In genomic region chr10:73218466-73219191, GRCh38 we compare ENCODE assay signal across 8 cellular contexts. TPM values are rescaled to one million over a fixed set of nuclear protein-coding genes. Genes with fewer than 3 reads are reported as not detected.
DNase-seq lines count a peak whose midpoint lies in the region; ATAC-seq, FAIRE-seq and TF ChIP-seq lines count a peak whose summit lies in the region.
"Had no signal": no experiment of that assay in that cellular context is flagged by ENCODE, and none has a peak within 500 bp of the region (broad histone marks: within the 10 kb centered on the region; RNA-seq: fewer than 3 reads in every experiment).

No MANE protein-coding gene starts in this region.

- intact Hi-C loops in K562 (cut with micrococcal nuclease): loop anchor here (5.0 kb wide), 1 partner anchor 51 kb away; the partner anchor contains the start of genes ECD and FAM149B1

- no peaks in the 10 kb centered on the region for H3K27me3 ChIP-seq in K562 (ENCODE audit: control insufficient read depth in 2 of 2, insufficient read depth in 2 of 2, low read length in 2 of 2)

- no peaks in the 10 kb centered on the region for H3K9me3 ChIP-seq in K562 (replicated peaks; ENCODE audit: control insufficient read depth, insufficient read depth, low read depth, low read length)

- no peak overlapping the region for H3K4me3 Mint-ChIP-seq in neural crest cell

- FAIRE-seq in K562 (lab: Jason Lieb, UNC): peak; percentile 74

- H3K4me3 ChIP-seq in K562: no peak overlapping the region

- H3K9me3 Mint-ChIP-seq in neural crest cell: no peaks in the 10 kb centered on the region

- no peak overlapping the region for H3K27ac Mint-ChIP-seq in neural crest cell (ENCODE audit: unreplicated experiment)

- TF ChIP-seq CTCF in GM10248 (IDR thresholded peaks at IDR 0.05; ENCODE audit: control extremely low read depth, extremely low read depth, low read depth, missing control alignments): peak; percentile 33
- peak; percentile 52 to 71 (median 61); a peak in 5 of 6 replicates for TF ChIP-seq CTCF in K562 (IDR thresholded peaks at IDR 0.05 in 2 of 3, conservative IDR thresholded peaks at IDR 0.05 in 1 of 3; ENCODE audit: insufficient read depth in 2 of 3, low read depth in 1 of 3, low read length in 3 of 3)
- peak; percentile 57 for TF ChIP-seq CTCF in neural crest cell (conservative IDR thresholded peaks at IDR 0.05)

- no peak overlapping the region for H3K27ac ChIP-seq in K562 (ENCODE audit: extremely low read depth, low read depth, low read length)

- no peak overlapping the region for H3K4me2 ChIP-seq in K562 (ENCODE audit: insufficient read depth, low read length)

- CTCF ChIA-PET in GM10248 (lab: Yijun Ruan, JAX) (interaction anchor here (0.5 to 1.7 kb wide), 8 partner anchors 8 to 283 kb away, joined by 3 to 5 read pairs (median 3); no protein-coding TSS in a partner anchor), K562 (lab: Yijun Ruan, JAX; ENCODE audit: low intra/inter-chr PET ratio) (interaction anchor here (0.5 to 1.1 kb wide), 2 partner anchors 16 to 59 kb away, joined by 3 read pairs; no protein-coding TSS in a partner anchor)

- no peaks in the 10 kb centered on the region for H3K36me3 ChIP-seq in K562 (ENCODE audit: control insufficient read depth, insufficient read depth, low read length)

- WGBS in K562 (ENCODE audit: insufficient coverage, low coverage, missing lambda C conversion rate): 64% methylated on average over 2 of the region's 2 CpGs

- no peaks in the 10 kb centered on the region for H3K9me1 ChIP-seq in K562 (ENCODE audit: control insufficient read depth, insufficient read depth, low read length)

- H3K4me1 Mint-ChIP-seq in neural crest cell: no peaks in the 10 kb centered on the region

- no peaks in the 10 kb centered on the region for H3K79me2 ChIP-seq in K562 (ENCODE audit: control insufficient read depth, insufficient read depth, low read length)

- H2AFZ ChIP-seq in K562 (ENCODE audit: low read depth, low read length): peak overlapping the region; percentile 54

- H3K27me3 Mint-ChIP-seq in neural crest cell (ENCODE audit: low read depth): no peaks in the 10 kb centered on the region

- no peak for TF ChIP-seq EP300 in K562 (IDR thresholded peaks at IDR 0.05; ENCODE audit: low read length)

- ATAC-seq in K562 (peak; percentile 90), GM19395 (IDR thresholded peaks at IDR 0.05; ENCODE audit: unreplicated experiment) (no peak)

- peaks cover 0 to 9% of the 10 kb centered on the region in 2 experiments; a peak in 2 of 5 replicates for H3K4me1 ChIP-seq in K562 (replicated peaks in 1 of 2; ENCODE audit: control insufficient read depth in 2 of 2, insufficient read depth in 2 of 2, low read length in 2 of 2)

- TF ChIP-seq RAD21 in K562 (CRISPR knock-in tag; conservative IDR thresholded peaks at IDR 0.05 in 1 of 2, IDR thresholded peaks at IDR 0.05 in 1 of 2): peak; percentile 25 to 72; a peak in 3 of 4 replicates

- no peak overlapping the region for H3K9ac ChIP-seq in K562 (ENCODE audit: insufficient read depth in 1 of 2, low read depth in 2 of 2, low read length in 2 of 2)

- in situ Hi-C loops in K562 (cut with MboI): no loop called here

- H4K20me1 ChIP-seq in K562 (replicated peaks; ENCODE audit: control insufficient read depth, insufficient read depth, low read length): no peaks in the 10 kb centered on the region

- POLR2A ChIA-PET in GM10248 (lab: Yijun Ruan, JAX): no interaction called here
- POLR2A ChIA-PET in K562 (lab: Yijun Ruan, JAX): interaction anchor here (0.6 to 0.9 kb wide), 2 partner anchors 26 to 28 kb away, joined by 3 read pairs; partner anchors contain the start of gene DNAJC9

- DNase-seq in GM10248 (ENCODE audit: extremely low spot score) (no peak), Kasumi-1 (lab: John Stamatoyannopoulos, UW) (peak; percentile 87 to 94), K562 (ENCODE audit: extremely low read depth in 1 of 4, low spot score in 3 of 4) (peak; percentile 37 to 67 (median 54)), neural crest cell (ENCODE audit: low read depth, low spot score) (no peak), anterior cingulate cortex (lab: John Stamatoyannopoulos, UW) (no peak)
- no peak for DNase-seq in NK-92 treated with Interleukin-12 subunit alpha and Interleukin-12 subunit beta, amount 100 ng/mL, for 24 hours (lab: John Stamatoyannopoulos, UW)
- DNase-seq: SHP77 treated with DMSO at 0.1 percent for 48 hours had no signal

- H3K36me3 Mint-ChIP-seq in neural crest cell (ENCODE audit: low read depth): peaks cover 29% of the 10 kb centered on the region

- BruUV-seq in K562 (replicated peaks; lab: Mats Ljungman, UMichigan): no TSS peak

- no peak for TF ChIP-seq POLR2A in K562 (conservative IDR thresholded peaks at IDR 0.05)

RNA-seq across cellular contexts. Expression of gene DNAJC9, which starts 28.4 kb away (rescaled TPM):
- 90.4 and 196 TPM in 2 replicates for total RNA-seq in K562 (2011; cell fraction: chromatin; rRNA removed; ENCODE audit: low replicate concordance)
- 60.9 and 74.1 TPM in 2 replicates for total RNA-seq in K562 (2011; cell fraction: nucleolus; rRNA removed)
- 110 and 179 TPM in 2 replicates for total RNA-seq in K562 (2011; cell fraction: nucleoplasm; rRNA removed)
- total RNA-seq in K562 (2014; rRNA removed): 118 and 132 TPM in 2 replicates
- total RNA-seq in K562 (2014; rRNA removed; fragmentation: Illumina TruSeq; extraction: Trizol): 133 and 149 TPM in 2 replicates
- 119 and 124 TPM in 2 replicates for total RNA-seq in K562 (2015; rRNA removed; fragmentation: Illumina TruSeq; extraction: Trizol)
- 97.6 and 101 TPM in 2 replicates for total RNA-seq in K562 (2021)
- polyA plus RNA-seq in K562 (2011; rRNA removed): 75.0 and 97.8 TPM in 2 replicates
- polyA plus RNA-seq in K562 (2011; cell fraction: cytosol; rRNA removed): 57.3 and 71.3 TPM in 2 replicates
- 62.5 and 90.3 TPM in 2 replicates for polyA plus RNA-seq in K562 (2011; cell fraction: nucleus; rRNA removed)
- 82.0 and 87.8 TPM in 2 replicates for polyA plus RNA-seq in K562 (2012)
- polyA plus RNA-seq in K562 (2014; fragmentation: Illumina TruSeq; extraction: Trizol): 100 and 102 TPM in 2 replicates
- 10 to 100 TPM; 66.7 to 80.2 TPM for polyA plus RNA-seq in K562 (2014; fragmentation: Nextera tagmentation; extraction: Ambion mirVana)
- polyA plus RNA-seq in K562 (2014; rRNA removed): 111 and 121 TPM in 2 replicates
- 117 and 124 TPM in 2 replicates for polyA minus RNA-seq in K562 (2011; rRNA and poly(A)+ RNA removed)
- 26.0 and 39.6 TPM in 2 replicates for polyA minus RNA-seq in K562 (2011; cell fraction: cytosol; rRNA and poly(A)+ RNA removed)
- polyA minus RNA-seq in K562 (2011; cell fraction: nucleus; rRNA and poly(A)+ RNA removed): 49.4 and 90.7 TPM in 2 replicates
- 73.9 and 74.8 TPM in 2 replicates for total RNA-seq in neural crest cell

RNA-seq across cellular contexts. Expression of gene MRPS16, which starts 33.8 kb away (rescaled TPM):
- 66.6 and 71.5 TPM in 2 replicates for total RNA-seq in K562 (2011; cell fraction: chromatin; rRNA removed; ENCODE audit: low replicate concordance)
- 56.3 and 60.4 TPM in 2 replicates for total RNA-seq in K562 (2011; cell fraction: nucleolus; rRNA removed)
- 80.6 and 100 TPM in 2 replicates for total RNA-seq in K562 (2011; cell fraction: nucleoplasm; rRNA removed)
- 120 and 170 TPM in 2 replicates for total RNA-seq in K562 (2014; rRNA removed)
- total RNA-seq in K562 (2014; rRNA removed; fragmentation: Illumina TruSeq; extraction: Trizol): 177 and 186 TPM in 2 replicates
- 152 and 166 TPM in 2 replicates for total RNA-seq in K562 (2015; rRNA removed; fragmentation: Illumina TruSeq; extraction: Trizol)
- total RNA-seq in K562 (2021): 237 and 239 TPM in 2 replicates
- polyA plus RNA-seq in K562 (2011; rRNA removed): 159 and 168 TPM in 2 replicates
- polyA plus RNA-seq in K562 (2011; cell fraction: cytosol; rRNA removed): 215 and 341 TPM in 2 replicates
- 84.4 and 85.4 TPM in 2 replicates for polyA plus RNA-seq in K562 (2011; cell fraction: nucleus; rRNA removed)
- polyA plus RNA-seq in K562 (2012): 168 and 187 TPM in 2 replicates
- 120 and 141 TPM in 2 replicates for polyA plus RNA-seq in K562 (2014; fragmentation: Illumina TruSeq; extraction: Trizol)
- 10 to 100 TPM; 65.0 to 99.7 TPM for polyA plus RNA-seq in K562 (2014; fragmentation: Nextera tagmentation; extraction: Ambion mirVana)
- polyA plus RNA-seq in K562 (2014; rRNA removed): 146 and 191 TPM in 2 replicates
- polyA minus RNA-seq in K562 (2011; rRNA and poly(A)+ RNA removed): 73.3 and 105 TPM in 2 replicates
- 54.8 and 84.6 TPM in 2 replicates for polyA minus RNA-seq in K562 (2011; cell fraction: cytosol; rRNA and poly(A)+ RNA removed)
- polyA minus RNA-seq in K562 (2011; cell fraction: nucleus; rRNA and poly(A)+ RNA removed): 32.7 and 55.5 TPM in 2 replicates
- total RNA-seq in neural crest cell: 105 and 106 TPM in 2 replicates

RNA-seq across cellular contexts. Expression of gene FAM149B1, which starts 50.7 kb away (rescaled TPM):
- total RNA-seq in K562 (2011; cell fraction: chromatin; rRNA removed; ENCODE audit: low replicate concordance): 7.2 and 16.9 TPM in 2 replicates
- 4.2 and 5.0 TPM in 2 replicates for total RNA-seq in K562 (2011; cell fraction: nucleolus; rRNA removed)
- 7.0 and 8.5 TPM in 2 replicates for total RNA-seq in K562 (2011; cell fraction: nucleoplasm; rRNA removed)
- total RNA-seq in K562 (2014; rRNA removed) (3.2 and 4.2 TPM in 2 replicates), K562 (2014; rRNA removed; fragmentation: Illumina TruSeq; extraction: Trizol) (9.5 and 10.3 TPM in 2 replicates), K562 (2015; rRNA removed; fragmentation: Illumina TruSeq; extraction: Trizol) (8.8 and 9.2 TPM in 2 replicates), K562 (2021) (6.1 and 7.2 TPM in 2 replicates), neural crest cell (26.8 and 27.2 TPM in 2 replicates)
- polyA plus RNA-seq in K562 (2011; rRNA removed) (18.5 and 21.5 TPM in 2 replicates), K562 (2014; fragmentation: Illumina TruSeq; extraction: Trizol) (9.3 and 9.5 TPM in 2 replicates), K562 (2014; fragmentation: Nextera tagmentation; extraction: Ambion mirVana) (10 to 100 TPM; 14.4 to 16.9 TPM), K562 (2014; rRNA removed) (6.0 and 8.7 TPM in 2 replicates)
- 12.7 and 14.0 TPM in 2 replicates for polyA plus RNA-seq in K562 (2011; cell fraction: cytosol; rRNA removed)
- 22.0 and 24.2 TPM in 2 replicates for polyA plus RNA-seq in K562 (2011; cell fraction: nucleus; rRNA removed)
- polyA plus RNA-seq in K562 (2012): 16.3 and 22.4 TPM in 2 replicates
- 13.6 and 17.0 TPM in 2 replicates for polyA minus RNA-seq in K562 (2011; rRNA and poly(A)+ RNA removed)
- 4.3 and 5.7 TPM in 2 replicates for polyA minus RNA-seq in K562 (2011; cell fraction: cytosol; rRNA and poly(A)+ RNA removed)
- 6.5 and 8.6 TPM in 2 replicates for polyA minus RNA-seq in K562 (2011; cell fraction: nucleus; rRNA and poly(A)+ RNA removed)

RNA-seq across cellular contexts. Expression of gene ECD, which starts 50.8 kb away (rescaled TPM):
- 52.4 and 77.2 TPM in 2 replicates for total RNA-seq in K562 (2011; cell fraction: chromatin; rRNA removed; ENCODE audit: low replicate concordance)
- 34.7 and 34.9 TPM in 2 replicates for total RNA-seq in K562 (2011; cell fraction: nucleolus; rRNA removed)
- total RNA-seq in K562 (2011; cell fraction: nucleoplasm; rRNA removed): 43.2 and 55.2 TPM in 2 replicates
- total RNA-seq in K562 (2014; rRNA removed) (43.1 and 52.8 TPM in 2 replicates), K562 (2014; rRNA removed; fragmentation: Illumina TruSeq; extraction: Trizol) (51.2 and 60.1 TPM in 2 replicates), K562 (2015; rRNA removed; fragmentation: Illumina TruSeq; extraction: Trizol) (53.9 and 57.2 TPM in 2 replicates), K562 (2021) (44.9 and 48.8 TPM in 2 replicates), neural crest cell (29.1 and 29.3 TPM in 2 replicates)
- polyA plus RNA-seq in K562 (2011; rRNA removed) (63.0 and 79.9 TPM in 2 replicates), K562 (2014; fragmentation: Illumina TruSeq; extraction: Trizol) (51.0 and 59.4 TPM in 2 replicates), K562 (2014; fragmentation: Nextera tagmentation; extraction: Ambion mirVana) (10 to 100 TPM; 33.5 to 75.3 TPM), K562 (2014; rRNA removed) (52.6 and 53.2 TPM in 2 replicates)
- polyA plus RNA-seq in K562 (2011; cell fraction: cytosol; rRNA removed): 35.8 and 44.3 TPM in 2 replicates
- 38.9 and 42.5 TPM in 2 replicates for polyA plus RNA-seq in K562 (2011; cell fraction: nucleus; rRNA removed)
- polyA plus RNA-seq in K562 (2012): 32.6 and 42.6 TPM in 2 replicates
- 67.4 and 78.0 TPM in 2 replicates for polyA minus RNA-seq in K562 (2011; rRNA and poly(A)+ RNA removed)
- 22.3 and 34.4 TPM in 2 replicates for polyA minus RNA-seq in K562 (2011; cell fraction: cytosol; rRNA and poly(A)+ RNA removed)
- polyA minus RNA-seq in K562 (2011; cell fraction: nucleus; rRNA and poly(A)+ RNA removed): 32.2 and 57.6 TPM in 2 replicates

Comparison
In these comparisons a context has a peak if more than half of its experiments do, and no peak if none do; other contexts are left out.
1. DNase-seq: peak in Kasumi-1 (2 of 2) and K562 (4 of 4); none in GM10248 (single experiment), neural crest cell (single experiment), NK-92 treated with Interleukin-12 subunit alpha and Interleukin-12 subunit beta, amount 100 ng/mL, for 24 hours (single experiment) and anterior cingulate cortex (0 of 58).
2. Peak in every context shown above with its lines, with median percentiles within 50 percentile points of each other: CTCF ChIP-seq.